In genomic region chr3:10957976-10958749, GRCh38 we compare ENCODE assay signal across 1 cellular context.
TF ChIP-seq lines count a peak whose summit lies in the region.

No MANE protein-coding gene starts in this region.

TF ChIP-seq in WTC11, 78 proteins besides CTCF, POLR2A, EP300 and RAD21 (continued from another document):
- TF ChIP-seq PREB (CRISPR knock-in tag; IDR thresholded peaks at IDR 0.05; ENCODE audit: borderline replicate concordance) (no peak), ZNF232 (CRISPR knock-in tag; IDR thresholded peaks at IDR 0.05) (no peak), ZNF121 (CRISPR knock-in tag; IDR thresholded peaks at IDR 0.05) (no peak), SP1 (CRISPR knock-in tag; conservative IDR thresholded peaks at IDR 0.05) (no peak), STAT6 (CRISPR knock-in tag; conservative IDR thresholded peaks at IDR 0.05; ENCODE audit: low read depth) (no peak)
